Comparison of ENCODE assay signal across 9 cellular contexts in genomic region chr15:89206908-89207331, GRCh38. TPM values are rescaled to one million over a fixed set of nuclear protein-coding genes. Genes with fewer than 3 reads are reported as not detected.
DNase-seq lines count a peak whose midpoint lies in the region; ATAC-seq and TF ChIP-seq lines count a peak whose summit lies in the region.
"Had no signal": no experiment of that assay in that cellular context is flagged by ENCODE, and none has a peak within 500 bp of the region (broad histone marks: within the 10 kb centered on the region; RNA-seq: fewer than 3 reads in every experiment).

No MANE protein-coding gene starts in this region.

- H3K9me2 ChIP-seq in DOHH2 (replicated peaks; ENCODE audit: control insufficient read depth, low read length) = no peaks in the 10 kb centered on the region
- H3K9me2 ChIP-seq in GM23338 (ENCODE audit: insufficient read depth) = no peaks in the 10 kb centered on the region

- DNase-seq in GM23338 (ENCODE audit: low spot score) (peak; percentile 90), MV-4-11 (lab: John Stamatoyannopoulos, UW) (peak; percentile 50), T-helper 2 cell (peak; percentile 42 to 66 (median 61)), adrenal gland (peak; percentile 70 to 86 (median 76)), right atrium auricular region (ENCODE audit: low spot score) (peak; percentile 74), retinal pigment epithelial cell (ENCODE audit: low read depth) (peak; percentile 17)

- no peak overlapping the region for H3K27ac ChIP-seq in DOHH2 (ENCODE audit: low read depth, low read length)
- H3K27ac ChIP-seq in GM23338 (ENCODE audit: low read depth) = no peak overlapping the region
- H3K27ac ChIP-seq in adrenal gland = no peak overlapping the region
- no peak overlapping the region for H3K27ac ChIP-seq in right atrium auricular region

- 0 to 1% (median 1%) methylated on average over 7 to 14 of the region's 14 CpGs for WGBS in adrenal gland, 4 donors

- no peaks in the 10 kb centered on the region for H3K36me3 Mint-ChIP-seq in GM23338 (ENCODE audit: low read depth)

- intact Hi-C loops in adrenal gland (cut with DNase I) = no loop called here

- H3K9me3 ChIP-seq in DOHH2 (ENCODE audit: control insufficient read depth, insufficient read depth, low read length) (no peaks in the 10 kb centered on the region), adrenal gland (replicated peaks in 1 of 3) (no peaks in the 10 kb centered on the region), right atrium auricular region (no peaks in the 10 kb centered on the region)

- H3F3A ChIP-seq in DOHH2 (ENCODE audit: control insufficient read depth, insufficient read depth) (no peaks in the 10 kb centered on the region), GM23338 (replicated peaks; ENCODE audit: low read depth) (no peaks in the 10 kb centered on the region)

- H3K36me3 ChIP-seq in DOHH2 (ENCODE audit: control insufficient read depth, low read length) (no peaks in the 10 kb centered on the region), GM23338 (ENCODE audit: insufficient read depth) (no peaks in the 10 kb centered on the region), adrenal gland (replicated peaks in 1 of 2) (no peaks in the 10 kb centered on the region), right atrium auricular region (peaks cover 4% of the 10 kb centered on the region)

- H3K79me2 ChIP-seq in DOHH2 (ENCODE audit: control insufficient read depth, low read length) = no peaks in the 10 kb centered on the region
- no peaks in the 10 kb centered on the region for H3K79me2 ChIP-seq in GM23338 (replicated peaks; ENCODE audit: insufficient read depth)

- H3K4me3 ChIP-seq in DOHH2 (ENCODE audit: low read length) (no peak overlapping the region), GM23338 (no peak overlapping the region), adrenal gland (no peak overlapping the region), right atrium auricular region (peak overlapping the region in 1 of 2 donors; percentile 17), retinal pigment epithelial cell (ENCODE audit: low read length) (no peak overlapping the region)

- ATAC-seq in GM23338 (peak; percentile 99), HG03135 (IDR thresholded peaks at IDR 0.05; ENCODE audit: unreplicated experiment) (no peak)

- peaks cover 11% of the 10 kb centered on the region; the same call in 1 of the 2 replicates for H3K27me3 ChIP-seq in DOHH2 (ENCODE audit: control insufficient read depth, low read length)
- no peaks in the 10 kb centered on the region for H3K27me3 ChIP-seq in GM23338 (ENCODE audit: insufficient read depth)
- H3K27me3 ChIP-seq in adrenal gland = no peaks in the 10 kb centered on the region
- H3K27me3 ChIP-seq in right atrium auricular region = no peaks in the 10 kb centered on the region

- TF ChIP-seq POLR2A in adrenal gland (IDR thresholded peaks at IDR 0.05) = no peak

- H2AFZ ChIP-seq in GM23338 = 0 out of 2 replicates have a peak overlapping the region, but pooled peaks have one; percentile 84

- TF ChIP-seq CTCF in DOHH2 (IDR thresholded peaks at IDR 0.05; ENCODE audit: low read depth, low read length, poor library complexity, severe bottlenecking) = peak; percentile 97
- TF ChIP-seq CTCF in GM23338 (conservative IDR thresholded peaks at IDR 0.05; ENCODE audit: low read depth in 2 of 2) = peak; percentile 93 to 98
- TF ChIP-seq CTCF in adrenal gland (IDR thresholded peaks at IDR 0.05) = peak; percentile 84 to 98 (median 89)
- TF ChIP-seq CTCF in right atrium auricular region (IDR thresholded peaks at IDR 0.05) = peak; percentile 99
- peak; percentile 99 for TF ChIP-seq CTCF in retinal pigment epithelial cell (conservative IDR thresholded peaks at IDR 0.05; ENCODE audit: low read depth, low read length)

- H3K4me1 Mint-ChIP-seq in GM23338 = peaks cover 9% of the 10 kb centered on the region

- H3K4me3 Mint-ChIP-seq in GM23338 = no peak overlapping the region

- H3K4me2 ChIP-seq in DOHH2 (ENCODE audit: low read length) (peak overlapping the region; percentile 45), GM23338 (no peak overlapping the region)

- H3K27ac Mint-ChIP-seq in GM23338 = no peak overlapping the region

- peaks cover 13% of the 10 kb centered on the region for H3K27me3 Mint-ChIP-seq in GM23338 (ENCODE audit: insufficient read depth, low read depth, poor library complexity)

- no peaks in the 10 kb centered on the region for H3K9me3 Mint-ChIP-seq in GM23338

- H4K20me1 ChIP-seq in DOHH2 (ENCODE audit: control insufficient read depth, insufficient read depth, low read depth, low read length) (no peaks in the 10 kb centered on the region), GM23338 (replicated peaks; ENCODE audit: insufficient read depth) (no peaks in the 10 kb centered on the region)

- peaks cover 6% of the 10 kb centered on the region for H3K4me1 ChIP-seq in DOHH2 (ENCODE audit: control insufficient read depth, low read length)
- peaks cover 8% of the 10 kb centered on the region for H3K4me1 ChIP-seq in GM23338 (ENCODE audit: insufficient read depth)
- peaks cover 0 to 8% of the 10 kb centered on the region in 2 donors for H3K4me1 ChIP-seq in adrenal gland (replicated peaks in 1 of 2)
- peaks cover 0 to 10% of the 10 kb centered on the region in 2 donors for H3K4me1 ChIP-seq in right atrium auricular region

TF ChIP-seq in GM23338, 12 proteins besides CTCF, POLR2A, EP300 and RAD21 (continues in another document):
- TF ChIP-seq STAT1 (IDR thresholded peaks at IDR 0.05; ENCODE audit: unreplicated experiment) = no peak
- TF ChIP-seq, protein P1, sequence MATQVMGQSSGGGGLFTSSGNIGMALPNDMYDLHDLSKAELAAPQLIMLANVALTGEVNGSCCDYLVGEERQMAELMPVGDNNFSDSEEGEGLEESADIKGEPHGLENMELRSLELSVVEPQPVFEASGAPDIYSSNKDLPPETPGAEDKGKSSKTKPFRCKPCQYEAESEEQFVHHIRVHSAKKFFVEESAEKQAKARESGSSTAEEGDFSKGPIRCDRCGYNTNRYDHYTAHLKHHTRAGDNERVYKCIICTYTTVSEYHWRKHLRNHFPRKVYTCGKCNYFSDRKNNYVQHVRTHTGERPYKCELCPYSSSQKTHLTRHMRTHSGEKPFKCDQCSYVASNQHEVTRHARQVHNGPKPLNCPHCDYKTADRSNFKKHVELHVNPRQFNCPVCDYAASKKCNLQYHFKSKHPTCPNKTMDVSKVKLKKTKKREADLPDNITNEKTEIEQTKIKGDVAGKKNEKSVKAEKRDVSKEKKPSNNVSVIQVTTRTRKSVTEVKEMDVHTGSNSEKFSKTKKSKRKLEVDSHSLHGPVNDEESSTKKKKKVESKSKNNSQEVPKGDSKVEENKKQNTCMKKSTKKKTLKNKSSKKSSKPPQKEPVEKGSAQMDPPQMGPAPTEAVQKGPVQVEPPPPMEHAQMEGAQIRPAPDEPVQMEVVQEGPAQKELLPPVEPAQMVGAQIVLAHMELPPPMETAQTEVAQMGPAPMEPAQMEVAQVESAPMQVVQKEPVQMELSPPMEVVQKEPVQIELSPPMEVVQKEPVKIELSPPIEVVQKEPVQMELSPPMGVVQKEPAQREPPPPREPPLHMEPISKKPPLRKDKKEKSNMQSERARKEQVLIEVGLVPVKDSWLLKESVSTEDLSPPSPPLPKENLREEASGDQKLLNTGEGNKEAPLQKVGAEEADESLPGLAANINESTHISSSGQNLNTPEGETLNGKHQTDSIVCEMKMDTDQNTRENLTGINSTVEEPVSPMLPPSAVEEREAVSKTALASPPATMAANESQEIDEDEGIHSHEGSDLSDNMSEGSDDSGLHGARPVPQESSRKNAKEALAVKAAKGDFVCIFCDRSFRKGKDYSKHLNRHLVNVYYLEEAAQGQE (IDR thresholded peaks at IDR 0.05; ENCODE audit: unreplicated experiment) = no peak
- no peak for TF ChIP-seq JUNB (IDR thresholded peaks at IDR 0.05; ENCODE audit: unreplicated experiment)
- no peak for TF ChIP-seq EZH2phosphoT487 (IDR thresholded peaks at IDR 0.05; ENCODE audit: unreplicated experiment)
- no peak for TF ChIP-seq NANOG (IDR thresholded peaks at IDR 0.05; ENCODE audit: borderline replicate concordance)
- no peak for TF ChIP-seq ZNF331 (CRISPR knock-in tag; IDR thresholded peaks at IDR 0.05; ENCODE audit: low read depth)

RNA-seq across cellular contexts. Expression of gene RLBP1, which starts 14.5 kb away (rescaled TPM):
- total RNA-seq in GM23338 (2014; rRNA removed; shearing (Covaris generic)) = not detected in 2 replicates
- polyA plus RNA-seq in GM23338 (2016; fragmentation: Nextera tagmentation; extraction: Ambion mirVana) (not detected in 2 replicates), adrenal gland (under 1 TPM in 2 of 3 donors, not detected in 1; 0.10 to 0.16 TPM)
- total RNA-seq in adrenal gland (not detected), right atrium auricular region (not detected)
- total RNA-seq: glomerular endothelial cell had no signal

RNA-seq across cellular contexts. Expression of gene FANCI, which starts 36.9 kb away (rescaled TPM):
- 52.4 and 66.8 TPM in 2 replicates for total RNA-seq in GM23338 (2014; rRNA removed; shearing (Covaris generic))
- polyA plus RNA-seq in GM23338 (2016; fragmentation: Nextera tagmentation; extraction: Ambion mirVana) (57.6 and 63.6 TPM in 2 replicates), adrenal gland (1 to 10 TPM; 2.9 to 4.5 (median 3.3) TPM)
- total RNA-seq in adrenal gland (1 to 10 TPM; 1.5 to 9.1 (median 5.7) TPM), right atrium auricular region (1 to 10 TPM in 1 of 2 donors, under 1 TPM in 1; 0.79 to 1.6 TPM)

Comparison
In these comparisons a context has a peak if more than half of its experiments do, and no peak if none do; other contexts are left out.
1. DNase-seq: peak in every context shown above with its lines; median percentile 90 in GM23338; 76 in adrenal gland; 74 in right atrium auricular region; 61 in T-helper 2 cell; 50 in MV-4-11; 17 in retinal pigment epithelial cell.